18 cellular contexts compared by ENCODE assay signal in the genomic region with DNA sequence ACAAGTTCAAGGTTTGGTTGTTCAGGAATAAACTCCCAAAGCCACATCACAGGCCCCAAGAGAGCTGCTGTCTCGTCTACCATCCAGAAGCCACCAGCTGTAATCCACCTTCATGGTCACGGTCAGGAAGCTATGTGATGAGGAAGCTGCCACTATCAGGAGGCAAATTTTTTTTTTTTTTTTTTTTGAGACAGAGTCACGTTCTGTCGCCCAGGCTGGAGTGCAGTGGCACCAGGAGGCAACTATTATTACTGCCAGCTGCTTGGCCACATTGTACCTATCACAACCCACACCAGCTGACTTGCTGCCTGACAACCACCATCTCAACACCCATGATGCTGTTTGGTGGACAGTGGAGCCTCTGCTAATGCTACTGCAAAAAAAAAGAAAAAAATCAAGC.
DNase-seq lines count a peak whose midpoint lies in the region; ATAC-seq and TF ChIP-seq lines count a peak whose summit lies in the region.
"Had no signal": no experiment of that assay in that cellular context is flagged by ENCODE, and none has a peak within 500 bp of the region (broad histone marks: within the 10 kb centered on the region; RNA-seq: fewer than 3 reads in every experiment).

No MANE protein-coding gene starts in this region.

- POLR2A ChIA-PET in activated B cell treated with CpG ODN at 0.5 μM for 24 hours (lab: Charles Lee) = interaction anchor here (0.6 kb wide), 1 partner anchor 641 kb away, joined by 4 read pairs; no protein-coding TSS in a partner anchor

- H2AFZ ChIP-seq in Loucy (ENCODE audit: low read length) = no peak overlapping the region

- H3K9me3 ChIP-seq in Loucy (ENCODE audit: insufficient read depth, low read depth, low read length) = no peaks in the 10 kb centered on the region
- H3K9me3 ChIP-seq: A549 had no signal

- ATAC-seq in activated B cell treated with CpG ODN at 0.5 μM for 24 hours (ENCODE audit: low read depth) = peak; percentile 62
- ATAC-seq: A549, K562 had no signal

- peaks cover 10% of the 10 kb centered on the region for H3K36me3 Mint-ChIP-seq in activated B cell treated with CpG ODN at 0.5 μM for 24 hours (ENCODE audit: low read depth)
- no peaks in the 10 kb centered on the region for H3K36me3 Mint-ChIP-seq in glutamatergic neuron (ENCODE audit: unreplicated experiment)
- H3K36me3 Mint-ChIP-seq in type B pancreatic cell = no peaks in the 10 kb centered on the region

- no peaks in the 10 kb centered on the region for H3K79me2 ChIP-seq in Loucy (ENCODE audit: insufficient read depth, low read length)

- H3K4me3 Mint-ChIP-seq in activated B cell treated with CpG ODN at 0.5 μM for 24 hours (no peak overlapping the region), glutamatergic neuron (ENCODE audit: unreplicated experiment) (no peak overlapping the region), type B pancreatic cell (no peak overlapping the region)
- H3K4me3 Mint-ChIP-seq: CD4-positive, CD25-positive, alpha-beta regulatory T cell; CD8-positive, alpha-beta memory T cell; H9 had no signal

- H3K9ac ChIP-seq in Loucy (ENCODE audit: low read depth, low read length, poor library complexity, severe bottlenecking) = no peak overlapping the region

- H3K27ac Mint-ChIP-seq in activated B cell treated with CpG ODN at 0.5 μM for 24 hours (no peak overlapping the region), glutamatergic neuron (ENCODE audit: unreplicated experiment) (no peak overlapping the region), type B pancreatic cell (no peak overlapping the region)
- H3K27ac Mint-ChIP-seq: CD4-positive, CD25-positive, alpha-beta regulatory T cell; CD8-positive, alpha-beta memory T cell; H9 had no signal

- H3K4me2 ChIP-seq in Loucy (ENCODE audit: low read depth, low read length, poor library complexity, severe bottlenecking) = no peak overlapping the region
- H3K4me2 ChIP-seq: A549 had no signal

- peaks cover 4% of the 10 kb centered on the region for H3K4me1 ChIP-seq in Loucy (ENCODE audit: insufficient read depth, low read length, poor library complexity, severe bottlenecking)
- H3K4me1 ChIP-seq: A549 had no signal

- H3K27me3 Mint-ChIP-seq in activated B cell treated with CpG ODN at 0.5 μM for 24 hours (no peaks in the 10 kb centered on the region), glutamatergic neuron (ENCODE audit: unreplicated experiment) (no peaks in the 10 kb centered on the region), type B pancreatic cell (no peaks in the 10 kb centered on the region)

- no peaks in the 10 kb centered on the region for H3K27me3 ChIP-seq in Loucy (ENCODE audit: insufficient read depth, low read length, poor library complexity, severe bottlenecking)

- no peaks in the 10 kb centered on the region for H4K20me1 ChIP-seq in Loucy (ENCODE audit: insufficient read depth, low read length, poor library complexity, severe bottlenecking)

- TF ChIP-seq CTCF in Loucy (conservative IDR thresholded peaks at IDR 0.05; ENCODE audit: low read length) (peak; percentile 41), activated B cell treated with CpG ODN at 0.5 μM for 24 hours (IDR thresholded peaks at IDR 0.05) (no peak), GM20000 (IDR thresholded peaks at IDR 0.05; ENCODE audit: extremely low read depth, missing control alignments) (no peak), glutamatergic neuron (IDR thresholded peaks at IDR 0.05; ENCODE audit: partially characterized antibody, unreplicated experiment) (no peak), type B pancreatic cell (conservative IDR thresholded peaks at IDR 0.05) (no peak)

- H3K4me3 ChIP-seq in Loucy (ENCODE audit: low read length, poor library complexity, severe bottlenecking) = no peak overlapping the region
- H3K4me3 ChIP-seq: A549, K562 had no signal

- H3K9me3 Mint-ChIP-seq in activated B cell treated with CpG ODN at 0.5 μM for 24 hours (no peaks in the 10 kb centered on the region), glutamatergic neuron (ENCODE audit: unreplicated experiment) (peaks cover 1% of the 10 kb centered on the region), type B pancreatic cell (no peaks in the 10 kb centered on the region)
- H3K9me3 Mint-ChIP-seq: CD8-positive, alpha-beta memory T cell; H9 had no signal

- intact Hi-C loops in activated B cell treated with CpG ODN at 0.5 μM for 24 hours (cut with micrococcal nuclease) = no loop called here

- no peaks in the 10 kb centered on the region for H3F3A ChIP-seq in Loucy (ENCODE audit: low read depth)

- DNase-seq in DMS53 (lab: John Stamatoyannopoulos, UW) (peak; percentile 23), DMS53 treated with DMSO at 0.1 percent for 48 hours (lab: John Stamatoyannopoulos, UW; ENCODE audit: unreplicated experiment) (no peak), activated B cell treated with CpG ODN at 0.5 μM for 24 hours (no peak), GM20000 (ENCODE audit: low spot score) (no peak), glutamatergic neuron (no peak), type B pancreatic cell (ENCODE audit: extremely low spot score, unreplicated experiment) (no peak)
- DNase-seq: AML-193; C1 segment of cervical spinal cord; CD4-positive, CD25-positive, alpha-beta regulatory T cell; CD8-positive, alpha-beta memory T cell; COR-L47; DMS79 treated with DMSO at 0.1 percent for 48 hours; GF-D8; H9; IMR-90 had no signal

- no peaks in the 10 kb centered on the region for H3K36me3 ChIP-seq in Loucy (ENCODE audit: insufficient read depth, low read length)

- no peaks in the 10 kb centered on the region for H3K4me1 Mint-ChIP-seq in activated B cell treated with CpG ODN at 0.5 μM for 24 hours
- H3K4me1 Mint-ChIP-seq in glutamatergic neuron (ENCODE audit: low read depth, unreplicated experiment) = no peaks in the 10 kb centered on the region
- peaks cover 4% of the 10 kb centered on the region for H3K4me1 Mint-ChIP-seq in type B pancreatic cell (ENCODE audit: unreplicated experiment)
- H3K4me1 Mint-ChIP-seq: CD4-positive, CD25-positive, alpha-beta regulatory T cell; CD8-positive, alpha-beta memory T cell had no signal

- CTCF ChIA-PET in activated B cell treated with CpG ODN at 0.5 μM for 24 hours (lab: Charles Lee) = interaction anchor here (0.6 kb wide), 1 partner anchor 396 kb away, joined by 3 read pairs; no protein-coding TSS in a partner anchor

- H3K9me2 ChIP-seq in Loucy (replicated peaks; ENCODE audit: low read depth, low read length) = no peaks in the 10 kb centered on the region
